13 cellular contexts compared by ENCODE assay signal in the genomic region with DNA sequence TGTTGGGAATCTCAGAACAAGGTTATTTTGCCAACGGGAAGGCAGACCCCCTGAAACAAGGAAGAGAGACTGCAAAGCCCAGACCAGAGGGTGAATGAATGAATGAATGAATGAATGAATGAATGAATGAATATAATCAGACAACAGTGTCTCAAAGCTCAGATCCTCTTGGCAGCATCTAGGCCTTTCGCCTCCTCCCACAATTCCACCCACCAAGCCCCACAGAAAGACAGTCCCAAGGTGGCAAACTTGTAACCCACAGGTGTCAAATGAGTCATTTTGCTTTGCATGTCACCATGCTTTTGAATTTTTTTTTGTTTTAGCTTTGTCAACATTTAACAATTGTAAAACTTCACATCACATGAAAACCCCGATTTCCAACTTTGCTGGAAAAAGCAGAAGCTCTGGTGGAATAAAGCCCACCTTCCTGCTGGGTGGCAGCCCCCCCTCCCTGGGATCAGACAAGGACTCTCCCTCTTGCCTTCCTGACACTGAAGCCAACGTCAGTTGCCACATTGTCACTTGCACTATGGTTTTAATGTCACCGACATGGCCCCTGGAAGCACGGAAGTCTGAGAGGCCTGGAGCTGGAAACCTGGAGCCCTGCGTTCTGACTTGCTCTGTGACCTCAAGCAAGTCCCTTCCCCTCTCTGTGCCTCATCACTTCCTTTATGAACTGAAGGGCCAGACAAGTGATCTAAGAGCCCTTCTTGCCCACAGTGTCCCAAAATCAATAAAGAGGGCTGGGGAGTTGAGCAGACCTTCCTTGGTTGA.
A peak's percentile ranks its signal among the peaks of the same experiment; 100 is the strongest.
DNase-seq lines count a peak whose midpoint lies in the region; ATAC-seq, FAIRE-seq and TF ChIP-seq lines count a peak whose summit lies in the region.
"Had no signal": no experiment of that assay in that cellular context is flagged by ENCODE, and none has a peak within 500 bp of the region (broad histone marks: within the 10 kb centered on the region; RNA-seq: fewer than 3 reads in every experiment).

No MANE protein-coding gene starts in this region.

- peaks cover 29% of the 10 kb centered on the region for H3K4me1 ChIP-seq in neural progenitor cell

- no peak overlapping the region for H3K4me2 ChIP-seq in neural progenitor cell

- no peak for TF ChIP-seq CTCF in CD14-positive monocyte (IDR thresholded peaks at IDR 0.05)
- TF ChIP-seq CTCF in neural progenitor cell (IDR thresholded peaks at IDR 0.05) = no peak

- no peaks in the 10 kb centered on the region for H3K27me3 ChIP-seq in neural progenitor cell
- H3K27me3 ChIP-seq: BE2C, ovary had no signal

- H3F3A ChIP-seq in neural progenitor cell (ENCODE audit: low read depth) = peaks cover 7% of the 10 kb centered on the region

- H3K27ac Mint-ChIP-seq in CD14-positive monocyte (peak overlapping the region in 5 of 7 donors; percentile 38 to 88 (median 80)), neural progenitor cell (peak overlapping the region; percentile 85)

- H3K36me3 ChIP-seq in neural progenitor cell = no peaks in the 10 kb centered on the region
- H3K36me3 ChIP-seq: BE2C, ovary had no signal

- H3K9me3 Mint-ChIP-seq in CD14-positive monocyte = peaks cover 0 to 5% (median 0%) of the 10 kb centered on the region in 7 donors
- no peaks in the 10 kb centered on the region for H3K9me3 Mint-ChIP-seq in neural progenitor cell

- ATAC-seq in HG03520 (IDR thresholded peaks at IDR 0.05; ENCODE audit: unreplicated experiment) = no peak
- ATAC-seq in GM21717 (IDR thresholded peaks at IDR 0.05; ENCODE audit: unreplicated experiment) = no peak
- ATAC-seq in HG02759 (IDR thresholded peaks at IDR 0.05; ENCODE audit: unreplicated experiment) = no peak

- H3K4me3 Mint-ChIP-seq in CD14-positive monocyte = no peak overlapping the region
- H3K4me3 Mint-ChIP-seq in neural progenitor cell = no peak overlapping the region

- peaks cover 22% of the 10 kb centered on the region for H3K4me1 Mint-ChIP-seq in CD14-positive monocyte
- H3K4me1 Mint-ChIP-seq in neural progenitor cell = peaks cover 18% of the 10 kb centered on the region

- DNase-seq in CD14-positive monocyte (ENCODE audit: low spot score) (peak; percentile 59), GM18507 (ENCODE audit: extremely low spot score, insufficient read length, low read depth) (peak; percentile 22), neural progenitor cell (ENCODE audit: low spot score) (no peak), NCI-H1105 (lab: John Stamatoyannopoulos, UW) (no peak)
- DNase-seq in activated CD8-positive, alpha-beta memory T cell treated with anti-CD3 and anti-CD28 coated beads, Interleukin-2, amount 50 U/mL, for 4 hours = peak; percentile 39
- DNase-seq: amniotic stem cell, dermis blood vessel endothelial cell, NCI-H526 treated with DMSO at 0.1 percent for 48 hours, ovary had no signal

- H3K36me3 Mint-ChIP-seq in CD14-positive monocyte (no peaks in the 10 kb centered on the region), neural progenitor cell (no peaks in the 10 kb centered on the region)

- H3K79me2 ChIP-seq in neural progenitor cell (ENCODE audit: low read depth) = no peaks in the 10 kb centered on the region

- no peaks in the 10 kb centered on the region for H3K9me3 ChIP-seq in neural progenitor cell (ENCODE audit: low read depth)
- H3K9me3 ChIP-seq: BE2C, ovary had no signal

- intact Hi-C loops in CD14-positive monocyte (cut with micrococcal nuclease) = loop anchor here in 1 of 2 donors (10.0 kb wide), 1 partner anchor 90 kb away; no protein-coding TSS in a partner anchor

- H4K20me1 ChIP-seq in neural progenitor cell (ENCODE audit: low read depth) = no peaks in the 10 kb centered on the region

- FAIRE-seq in GM18507 (lab: Jason Lieb, UNC) = no peak

- H3K27me3 Mint-ChIP-seq in CD14-positive monocyte (ENCODE audit: low read depth in 3 of 3) = peaks cover 2 to 22% (median 3%) of the 10 kb centered on the region in 3 donors
- peaks cover 4% of the 10 kb centered on the region for H3K27me3 Mint-ChIP-seq in neural progenitor cell (ENCODE audit: insufficient read depth, low read depth)

- H2AFZ ChIP-seq in neural progenitor cell (replicated peaks) = peak overlapping the region; percentile 17

- no peak overlapping the region for H3K9ac ChIP-seq in neural progenitor cell

- no peak overlapping the region for H3K4me3 ChIP-seq in neural progenitor cell
- H3K4me3 ChIP-seq: ovary had no signal

- H3K27ac ChIP-seq in neural progenitor cell = no peak overlapping the region
- H3K27ac ChIP-seq: ovary had no signal

Comparison
In these comparisons a context has a peak if more than half of its experiments do, and no peak if none do; other contexts are left out.
1. DNase-seq: peak in CD14-positive monocyte (single experiment), GM18507 (single experiment) and activated CD8-positive, alpha-beta memory T cell treated with anti-CD3 and anti-CD28 coated beads, Interleukin-2, amount 50 U/mL, for 4 hours (single experiment); none in neural progenitor cell (single experiment) and NCI-H1105 (single experiment).